ENCODE assay signal across 1 cellular context in the genomic region with DNA sequence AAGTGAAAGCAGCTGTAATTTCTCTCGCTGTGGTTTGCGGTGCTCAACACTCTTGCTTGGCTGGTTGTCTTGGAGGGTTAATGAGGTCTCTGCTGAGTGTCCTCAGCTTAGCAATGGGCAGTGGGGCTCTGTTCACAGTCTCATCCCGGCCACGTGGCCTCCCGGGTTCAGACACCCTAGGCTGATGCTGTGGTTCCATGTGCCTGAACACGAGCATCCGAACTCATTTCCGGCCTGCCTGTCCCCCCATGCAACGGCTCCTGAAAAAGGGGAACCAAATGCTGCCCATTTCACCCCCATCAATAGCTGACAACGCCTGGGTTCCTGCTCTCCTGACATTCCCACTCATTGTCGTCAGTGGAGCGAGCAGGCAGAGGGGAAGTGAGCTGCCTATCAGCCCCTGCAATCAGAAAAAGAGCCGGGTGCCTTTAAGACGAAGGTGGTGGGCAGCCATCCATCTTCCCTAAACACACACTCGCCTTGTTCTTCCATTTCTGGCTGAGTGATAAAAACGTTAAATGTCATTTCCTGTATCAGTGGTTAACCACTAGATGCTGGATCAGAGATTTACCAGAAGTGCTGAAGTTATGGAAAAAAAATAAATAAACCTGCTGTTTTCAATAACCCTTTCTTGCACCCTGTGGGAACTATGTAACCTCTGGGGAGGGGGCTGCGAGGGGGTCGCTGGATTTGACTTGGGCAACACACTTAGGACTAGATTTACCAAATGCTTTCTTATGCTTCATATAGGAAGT.
TF ChIP-seq lines count a peak whose summit lies in the region.

No MANE protein-coding gene starts in this region.

TF ChIP-seq in IMR-90, 13 proteins besides CTCF, POLR2A, EP300 and RAD21 (continued from another document):
- TF ChIP-seq, protein P1, sequence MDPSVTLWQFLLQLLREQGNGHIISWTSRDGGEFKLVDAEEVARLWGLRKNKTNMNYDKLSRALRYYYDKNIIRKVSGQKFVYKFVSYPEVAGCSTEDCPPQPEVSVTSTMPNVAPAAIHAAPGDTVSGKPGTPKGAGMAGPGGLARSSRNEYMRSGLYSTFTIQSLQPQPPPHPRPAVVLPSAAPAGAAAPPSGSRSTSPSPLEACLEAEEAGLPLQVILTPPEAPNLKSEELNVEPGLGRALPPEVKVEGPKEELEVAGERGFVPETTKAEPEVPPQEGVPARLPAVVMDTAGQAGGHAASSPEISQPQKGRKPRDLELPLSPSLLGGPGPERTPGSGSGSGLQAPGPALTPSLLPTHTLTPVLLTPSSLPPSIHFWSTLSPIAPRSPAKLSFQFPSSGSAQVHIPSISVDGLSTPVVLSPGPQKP (IDR thresholded peaks at IDR 0.05; ENCODE audit: borderline replicate concordance, low read depth, low read length): no peak
- TF ChIP-seq RFX5 (IDR thresholded peaks at IDR 0.05; ENCODE audit: low read depth, low read length) (no peak), NFE2L2 (IDR thresholded peaks at IDR 0.05; ENCODE audit: low read depth, low read length) (no peak), MAFK (IDR thresholded peaks at IDR 0.05; ENCODE audit: low read depth, low read length) (no peak), FOS (IDR thresholded peaks at IDR 0.05; ENCODE audit: low read depth, low read length) (no peak), CEBPB (IDR thresholded peaks at IDR 0.05; ENCODE audit: low read depth, low read length) (no peak), CHD1 (IDR thresholded peaks at IDR 0.05; ENCODE audit: low read depth, low read length) (no peak), RCOR1 (IDR thresholded peaks at IDR 0.05; ENCODE audit: insufficient replicate concordance, low read length) (no peak)
- TF ChIP-seq, protein P2, sequence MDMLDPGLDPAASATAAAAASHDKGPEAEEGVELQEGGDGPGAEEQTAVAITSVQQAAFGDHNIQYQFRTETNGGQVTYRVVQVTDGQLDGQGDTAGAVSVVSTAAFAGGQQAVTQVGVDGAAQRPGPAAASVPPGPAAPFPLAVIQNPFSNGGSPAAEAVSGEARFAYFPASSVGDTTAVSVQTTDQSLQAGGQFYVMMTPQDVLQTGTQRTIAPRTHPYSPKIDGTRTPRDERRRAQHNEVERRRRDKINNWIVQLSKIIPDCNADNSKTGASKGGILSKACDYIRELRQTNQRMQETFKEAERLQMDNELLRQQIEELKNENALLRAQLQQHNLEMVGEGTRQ (IDR thresholded peaks at IDR 0.05; ENCODE audit: low read depth, low read length): no peak
